In genomic region chr16:58848662-58849002, GRCh38 we compare ENCODE assay signal across 24 cellular contexts.
"Had no signal": no experiment of that assay in that cellular context is flagged by ENCODE, and none has a peak within 500 bp of the region (broad histone marks: within the 10 kb centered on the region; RNA-seq: fewer than 3 reads in every experiment).

No MANE protein-coding gene starts in this region.

- H3K36me3 ChIP-seq: left ventricle myocardium inferior, lower lobe of right lung, ovary, spleen, thoracic aorta, tibial nerve, upper lobe of right lung, vagina had no signal

- H3K36me3 Mint-ChIP-seq: immature natural killer cell; natural killer cell; stimulated activated memory B cell treated with anti-CD40 and anti-IgM and Interleukin-4, amounts not matched to agents 10 μg/mL and 1 μg/mL and 100 μg/mL, for 72 hours had no signal

- DNase-seq: cortex of kidney; effector memory CD8-positive, alpha-beta T cell; hypothalamus; immature natural killer cell; islet precursor cell; kidney glomerular epithelial cell; left colon; left ventricle myocardium inferior; lower lobe of right lung; natural killer cell; occipital lobe; ovary; posterior cingulate gyrus; psoas muscle; right cardiac atrium; spleen; stimulated activated CD4-positive, alpha-beta T cell treated with anti-CD3 and anti-CD28 coated beads, Interleukin-4, amount 100 ng/mL, for 4 hours; upper lobe of right lung had no signal

- H3K4me1 ChIP-seq: left ventricle myocardium inferior, lower lobe of right lung, psoas muscle, tibial nerve, upper lobe of right lung, vagina had no signal

- H3K9me3 ChIP-seq: left ventricle myocardium inferior, lower lobe of right lung, ovary, psoas muscle, thoracic aorta, tibial nerve, upper lobe of right lung, vagina had no signal

- H3K9me3 Mint-ChIP-seq: effector memory CD8-positive, alpha-beta T cell; immature natural killer cell; natural killer cell; stimulated activated memory B cell treated with anti-CD40 and anti-IgM and Interleukin-4, amounts not matched to agents 10 μg/mL and 1 μg/mL and 100 μg/mL, for 72 hours; stimulated activated naive CD8-positive, alpha-beta T cell treated with anti-CD3 and anti-CD28 coated beads, Interleukin-15, Interleukin-2, amounts not matched to agents 100 ng/mL and 50 ng/mL, for 24 hours had no signal

- H3K4me3 Mint-ChIP-seq: effector memory CD8-positive, alpha-beta T cell; immature natural killer cell; natural killer cell; stimulated activated memory B cell treated with anti-CD40 and anti-IgM and Interleukin-4, amounts not matched to agents 10 μg/mL and 1 μg/mL and 100 μg/mL, for 72 hours; stimulated activated naive CD8-positive, alpha-beta T cell treated with anti-CD3 and anti-CD28 coated beads, Interleukin-15, Interleukin-2, amounts not matched to agents 100 ng/mL and 50 ng/mL, for 24 hours had no signal

- H3K4me3 ChIP-seq: left ventricle myocardium inferior, lower lobe of right lung, ovary, psoas muscle, skin epidermis, spleen, thoracic aorta, tibial nerve, upper lobe of right lung, vagina had no signal

- H3K27me3 ChIP-seq: ovary, spleen, tibial nerve, vagina had no signal

- H3K27ac ChIP-seq: left ventricle myocardium inferior, lower lobe of right lung, ovary, psoas muscle, skin epidermis, spleen, thoracic aorta, tibial nerve, upper lobe of right lung, vagina had no signal

- ATAC-seq: effector memory CD8-positive, alpha-beta T cell; left colon; lower lobe of right lung; natural killer cell; psoas muscle; right cardiac atrium; stimulated activated memory B cell treated with anti-CD40 and anti-IgM and Interleukin-4, amounts not matched to agents 10 μg/mL and 1 μg/mL and 100 μg/mL, for 72 hours; upper lobe of right lung had no signal

- H3K27ac Mint-ChIP-seq: effector memory CD8-positive, alpha-beta T cell; immature natural killer cell; natural killer cell; stimulated activated memory B cell treated with anti-CD40 and anti-IgM and Interleukin-4, amounts not matched to agents 10 μg/mL and 1 μg/mL and 100 μg/mL, for 72 hours; stimulated activated naive CD8-positive, alpha-beta T cell treated with anti-CD3 and anti-CD28 coated beads, Interleukin-15, Interleukin-2, amounts not matched to agents 100 ng/mL and 50 ng/mL, for 24 hours had no signal

- H3K4me1 Mint-ChIP-seq: stimulated activated memory B cell treated with anti-CD40 and anti-IgM and Interleukin-4, amounts not matched to agents 10 μg/mL and 1 μg/mL and 100 μg/mL, for 72 hours had no signal
